In genomic region chr15:77493324-77493907, GRCh38 we compare ENCODE assay signal across 9 cellular contexts.
A peak's percentile ranks its signal among the peaks of the same experiment; 100 is the strongest.
DNase-seq lines count a peak whose midpoint lies in the region; FAIRE-seq and TF ChIP-seq lines count a peak whose summit lies in the region.
"Had no signal": no experiment of that assay in that cellular context is flagged by ENCODE, and none has a peak within 500 bp of the region (broad histone marks: within the 10 kb centered on the region; RNA-seq: fewer than 3 reads in every experiment).

No MANE protein-coding gene starts in this region.

- no peak overlapping the region for H3K56ac ChIP-seq in mesendoderm (ENCODE audit: low read length)

- TF ChIP-seq CTCF in astrocyte (IDR thresholded peaks at IDR 0.05; ENCODE audit: insufficient read depth, low read depth, low read length): no peak
- TF ChIP-seq CTCF in spleen (IDR thresholded peaks at IDR 0.05 in 8 of 11, conservative IDR thresholded peaks at IDR 0.05 in 3 of 11): no peak

- H4K8ac ChIP-seq in mesendoderm (ENCODE audit: low read depth, low read length): no peak overlapping the region

- intact Hi-C loops in spleen (cut with DNase I; ENCODE audit: low total_unique reads): loop anchor here (10.0 kb wide), 1 partner anchor 469 kb away; no protein-coding TSS in a partner anchor

- no peak for DNase-seq in activated T-cell treated with anti-CD3 and anti-CD28 coated beads, Interleukin-2, amount 50 U/mL, for 24 hours
- no peak for DNase-seq in activated T-cell treated with anti-CD3 and anti-CD28 coated beads, Interleukin-2, amount 50 U/mL, for 1 hour
- peak; percentile 91 for DNase-seq in MV-4-11 (lab: John Stamatoyannopoulos, UW)
- peak; percentile 75 for DNase-seq in astrocyte (ENCODE audit: low read depth)
- DNase-seq in spleen: no peak
- no peak for DNase-seq in substantia nigra (lab: John Stamatoyannopoulos, UW)
- DNase-seq in NCI-H1105 treated with DMSO at 0.1 percent for 48 hours (lab: John Stamatoyannopoulos, UW): no peak
- no peak for DNase-seq in mesendoderm
- DNase-seq: activated gamma-delta T cell had no signal

- H3K9me3 Mint-ChIP-seq in activated T-cell treated with anti-CD3 and anti-CD28 coated beads, Interleukin-2, amount 50 U/mL, for 24 hours: no peaks in the 10 kb centered on the region
- no peaks in the 10 kb centered on the region for H3K9me3 Mint-ChIP-seq in astrocyte (ENCODE audit: unreplicated experiment)

- H3K27ac Mint-ChIP-seq in activated T-cell treated with anti-CD3 and anti-CD28 coated beads, Interleukin-2, amount 50 U/mL, for 24 hours: peak overlapping the region; percentile 38
- peak overlapping the region; percentile 26 for H3K27ac Mint-ChIP-seq in astrocyte (ENCODE audit: unreplicated experiment)

- H3K79me1 ChIP-seq in mesendoderm (ENCODE audit: low read length): no peaks in the 10 kb centered on the region

- WGBS in spleen, 5 donors: 33 to 46% (median 42%) methylated on average over 3 of the region's 3 CpGs
- no CpG with 5 or more reads among the region's 3 CpGs for WGBS in mesendoderm (ENCODE audit: extremely low coverage, insufficient coverage, low lambda C conversion rate)

- H3K4me1 ChIP-seq in astrocyte (ENCODE audit: insufficient read depth, low read length): peaks cover 44% of the 10 kb centered on the region
- peaks cover 24 to 66% (median 51%) of the 10 kb centered on the region in 6 donors for H3K4me1 ChIP-seq in spleen
- peaks cover 5% of the 10 kb centered on the region for H3K4me1 ChIP-seq in mesendoderm (ENCODE audit: control insufficient read depth, low read depth, low read length)

- TF ChIP-seq POLR2A in spleen (IDR thresholded peaks at IDR 0.05): no peak

- H3K79me2 ChIP-seq in astrocyte (ENCODE audit: insufficient read depth, low read length) (no peaks in the 10 kb centered on the region), mesendoderm (ENCODE audit: control insufficient read depth, insufficient read depth, low read length) (no peaks in the 10 kb centered on the region)

- no peak overlapping the region for H3K23ac ChIP-seq in mesendoderm (ENCODE audit: low read length)

- no peak for FAIRE-seq in astrocyte (lab: Jason Lieb, UNC)

- H3K27me3 Mint-ChIP-seq in activated T-cell treated with anti-CD3 and anti-CD28 coated beads, Interleukin-2, amount 50 U/mL, for 24 hours: no peaks in the 10 kb centered on the region
- no peaks in the 10 kb centered on the region for H3K27me3 Mint-ChIP-seq in astrocyte (ENCODE audit: low read depth, unreplicated experiment)

- H3K4me3 ChIP-seq in astrocyte (ENCODE audit: insufficient read depth, low read depth, low read length) (no peak overlapping the region), spleen (no peak overlapping the region), mesendoderm (ENCODE audit: low read length) (no peak overlapping the region)

- no peak overlapping the region for H3K9ac ChIP-seq in astrocyte (ENCODE audit: low read length)
- H3K9ac ChIP-seq in mesendoderm (ENCODE audit: low read length): no peak overlapping the region

- peaks cover 9% of the 10 kb centered on the region for H3K36me3 Mint-ChIP-seq in activated T-cell treated with anti-CD3 and anti-CD28 coated beads, Interleukin-2, amount 50 U/mL, for 24 hours (ENCODE audit: low read depth)
- H3K36me3 Mint-ChIP-seq in astrocyte (ENCODE audit: low read depth, unreplicated experiment): peaks cover 4% of the 10 kb centered on the region

- H3K9me3 ChIP-seq in astrocyte (ENCODE audit: insufficient read depth, low read depth, low read length): no peaks in the 10 kb centered on the region
- H3K9me3 ChIP-seq in spleen: no peaks in the 10 kb centered on the region

- no peaks in the 10 kb centered on the region for H4K20me1 ChIP-seq in astrocyte (ENCODE audit: insufficient read depth, low read length)

- no peak overlapping the region for H3K4me3 Mint-ChIP-seq in activated T-cell treated with anti-CD3 and anti-CD28 coated beads, Interleukin-2, amount 50 U/mL, for 24 hours
- H3K4me3 Mint-ChIP-seq in astrocyte (ENCODE audit: unreplicated experiment): peak overlapping the region; percentile 7

- no peak overlapping the region for H2AFZ ChIP-seq in astrocyte (ENCODE audit: low read depth, low read length)

- H2BK5ac ChIP-seq in mesendoderm (ENCODE audit: low read length): no peak overlapping the region

- no peak overlapping the region for H3K18ac ChIP-seq in mesendoderm (ENCODE audit: low read length)

- H3K27ac ChIP-seq in astrocyte (ENCODE audit: low read depth, low read length): no peak overlapping the region
- peak overlapping the region in 7 of 8 donors; percentile 56 to 86 (median 74) for H3K27ac ChIP-seq in spleen
- no peak overlapping the region for H3K27ac ChIP-seq in substantia nigra (ENCODE audit: low read depth, low read length, poor library complexity, severe bottlenecking)
- no peak overlapping the region for H3K27ac ChIP-seq in mesendoderm (ENCODE audit: low read depth, low read length)

- H3K36me3 ChIP-seq in astrocyte (ENCODE audit: insufficient read depth, low read length): no peaks in the 10 kb centered on the region
- peaks cover 0 to 8% (median 0%) of the 10 kb centered on the region in 6 donors for H3K36me3 ChIP-seq in spleen
- H3K36me3 ChIP-seq in mesendoderm (ENCODE audit: control insufficient read depth, insufficient read depth, low read length): no peaks in the 10 kb centered on the region

- no peak overlapping the region for H4K5ac ChIP-seq in mesendoderm (ENCODE audit: low read length)

- no peak overlapping the region for H3K4ac ChIP-seq in mesendoderm (ENCODE audit: low read depth, low read length)

- H3K4me2 ChIP-seq in astrocyte (ENCODE audit: low read length): peak overlapping the region; percentile 24
- no peak overlapping the region for H3K4me2 ChIP-seq in mesendoderm (ENCODE audit: low read length)

- H3K27me3 ChIP-seq in astrocyte (ENCODE audit: insufficient read depth, low read length) (no peaks in the 10 kb centered on the region), spleen (replicated peaks in 1 of 7) (no peaks in the 10 kb centered on the region), mesendoderm (ENCODE audit: insufficient read depth, low read length, poor library complexity) (no peaks in the 10 kb centered on the region)

- no peak overlapping the region for H2BK15ac ChIP-seq in mesendoderm (replicated peaks; ENCODE audit: low read depth)

- peaks cover 28% of the 10 kb centered on the region for H3K4me1 Mint-ChIP-seq in activated T-cell treated with anti-CD3 and anti-CD28 coated beads, Interleukin-2, amount 50 U/mL, for 24 hours (ENCODE audit: low read depth)
- H3K4me1 Mint-ChIP-seq in astrocyte (ENCODE audit: low read depth, unreplicated experiment): peaks cover 45% of the 10 kb centered on the region

- no peak overlapping the region for H2BK120ac ChIP-seq in mesendoderm (ENCODE audit: low read depth, low read length)

- H2AK5ac ChIP-seq in mesendoderm (ENCODE audit: low read length): no peak overlapping the region

Comparison
In these comparisons a context has a peak if more than half of its experiments do, and no peak if none do; other contexts are left out.
1. DNase-seq: peak in MV-4-11 (single experiment) and astrocyte (single experiment); none in activated T-cell treated with anti-CD3 and anti-CD28 coated beads, Interleukin-2, amount 50 U/mL, for 24 hours (single experiment), activated T-cell treated with anti-CD3 and anti-CD28 coated beads, Interleukin-2, amount 50 U/mL, for 1 hour (single experiment), spleen (single experiment), substantia nigra (0 of 49), NCI-H1105 treated with DMSO at 0.1 percent for 48 hours (single experiment) and mesendoderm (single experiment).
2. H3K27ac ChIP-seq: peak in spleen (7 of 8); none in astrocyte (single experiment), substantia nigra (single experiment) and mesendoderm (single experiment).